In genomic region chr11:125380756-125381445, GRCh38 we compare ENCODE assay signal across 14 cellular contexts.
"Had no signal": no experiment of that assay in that cellular context is flagged by ENCODE, and none has a peak within 500 bp of the region (broad histone marks: within the 10 kb centered on the region; RNA-seq: fewer than 3 reads in every experiment).

No MANE protein-coding gene starts in this region.

- H3K4me2 ChIP-seq: hepatocyte had no signal

- H3K27me3 ChIP-seq: hepatocyte, ovary, testis, tibial nerve had no signal

- H3K4me1 ChIP-seq: testis had no signal

- H2AFZ ChIP-seq: hepatocyte had no signal

- H3K4me3 ChIP-seq: coronary artery, hepatocyte, ovary, testis, tibial nerve had no signal

- H3K36me3 ChIP-seq: ovary had no signal

- H3K36me3 Mint-ChIP-seq: naive thymus-derived CD8-positive, alpha-beta T cell had no signal

- H3K4me3 Mint-ChIP-seq: naive thymus-derived CD8-positive, alpha-beta T cell had no signal

- H3K9me3 Mint-ChIP-seq: naive thymus-derived CD8-positive, alpha-beta T cell had no signal

- H3K27me3 Mint-ChIP-seq: progenitor cell of endocrine pancreas had no signal

- ATAC-seq: naive thymus-derived CD8-positive, alpha-beta T cell; right cardiac atrium had no signal

- DNase-seq: effector CD8-positive, alpha-beta T cell; foreskin melanocyte; kidney glomerular epithelial cell; right cardiac atrium; small intestine; stimulated activated CD4-positive, alpha-beta T cell treated with anti-CD3 and anti-CD28 coated beads, Interleukin-2, amount 100 ng/mL, for 48 hours; stimulated activated naive CD4-positive, alpha-beta T cell treated with Interleukin-2 at 50 U/mL for 16 hours; testis had no signal

- H3K27ac ChIP-seq: coronary artery, hepatocyte, ovary, testis, tibial nerve had no signal

- H3K4me1 Mint-ChIP-seq: naive thymus-derived CD8-positive, alpha-beta T cell had no signal

- H3K9me3 ChIP-seq: ovary, testis, tibial nerve had no signal
